In the genomic region with DNA sequence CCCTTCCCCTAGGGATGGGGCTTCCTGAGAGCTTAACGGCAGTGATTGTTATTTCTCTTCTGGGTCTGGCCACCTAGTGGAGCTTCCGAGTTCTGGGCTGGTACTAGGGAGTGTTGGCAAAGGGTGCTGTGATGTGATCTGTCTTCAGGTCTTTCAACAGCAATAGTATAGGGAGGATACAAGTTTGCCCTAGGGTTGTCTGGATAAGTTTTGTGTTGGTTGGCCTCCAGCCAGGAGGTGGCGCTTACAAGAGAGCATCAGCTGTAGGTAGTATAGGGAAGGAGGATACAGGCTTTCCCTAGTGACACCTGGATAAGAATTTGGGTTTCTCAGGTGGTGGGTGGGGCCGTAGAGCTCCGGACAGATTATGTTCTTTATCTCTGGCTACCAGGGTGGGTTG, we compare ENCODE assay signal across 9 cellular contexts. TPM values are rescaled to one million over a fixed set of nuclear protein-coding genes. Genes with fewer than 3 reads are reported as not detected.
DNase-seq lines count a peak whose midpoint lies in the region; ATAC-seq and TF ChIP-seq lines count a peak whose summit lies in the region.
"Had no signal": no experiment of that assay in that cellular context is flagged by ENCODE, and none has a peak within 500 bp of the region (broad histone marks: within the 10 kb centered on the region; RNA-seq: fewer than 3 reads in every experiment).

No MANE protein-coding gene starts in this region.

- CTCF ChIA-PET in OCI-LY7 (lab: Charles Lee; ENCODE audit: unreplicated experiment) = no interaction called here

- H3K4me1 ChIP-seq in OCI-LY7 (ENCODE audit: insufficient read depth, low read length, poor library complexity, severe bottlenecking) = no peaks in the 10 kb centered on the region
- H3K4me1 ChIP-seq: stomach had no signal

- H3K9me3 ChIP-seq in OCI-LY7 (ENCODE audit: low read length) = no peaks in the 10 kb centered on the region
- H3K9me3 ChIP-seq: stomach had no signal

- ATAC-seq in HG02798 (IDR thresholded peaks at IDR 0.05; ENCODE audit: poor library complexity, unreplicated experiment) = peak; percentile 69

- H3K36me3 ChIP-seq in OCI-LY7 (ENCODE audit: insufficient read depth, low read length) = no peaks in the 10 kb centered on the region
- H3K36me3 ChIP-seq: stomach had no signal

- H3K4me3 Mint-ChIP-seq in osteocyte (ENCODE audit: unreplicated experiment) = no peak overlapping the region

- DNase-seq in NCI-H748 (lab: John Stamatoyannopoulos, UW; ENCODE audit: unreplicated experiment) = peak; percentile 16
- DNase-seq in NCI-H748 treated with DMSO at 0.1 percent for 48 hours (lab: John Stamatoyannopoulos, UW) = no peak
- peak; percentile 17 for DNase-seq in OCI-LY7 (ENCODE audit: low spot score)
- no peak for DNase-seq in osteocyte (ENCODE audit: extremely low spot score, unreplicated experiment)
- no peak for DNase-seq in NOMO-1 treated with DMSO at 0.1 percent for 48 hours (lab: John Stamatoyannopoulos, UW; ENCODE audit: unreplicated experiment)
- no peak for DNase-seq in central memory CD4-positive, alpha-beta T cell
- no peak for DNase-seq in NCI-H2107 treated with DMSO at 0.1 percent for 48 hours (lab: John Stamatoyannopoulos, UW; ENCODE audit: unreplicated experiment)
- DNase-seq: stomach had no signal

- H3K36me3 Mint-ChIP-seq in osteocyte (ENCODE audit: unreplicated experiment) = peaks cover 8% of the 10 kb centered on the region

- no peak overlapping the region for H2AFZ ChIP-seq in OCI-LY7 (ENCODE audit: low read length)

- no peak overlapping the region for H3K4me3 ChIP-seq in OCI-LY7 (ENCODE audit: low read depth, low read length, poor library complexity, severe bottlenecking)
- H3K4me3 ChIP-seq: stomach had no signal

- H3K9me2 ChIP-seq in OCI-LY7 (ENCODE audit: insufficient read depth, low read length) = no peaks in the 10 kb centered on the region

- H3K4me1 Mint-ChIP-seq in osteocyte (ENCODE audit: unreplicated experiment) = peaks cover 8% of the 10 kb centered on the region

- no peak overlapping the region for H3K4me2 ChIP-seq in OCI-LY7 (ENCODE audit: low read length)

- no peak overlapping the region for H3K27ac ChIP-seq in OCI-LY7 (ENCODE audit: low read depth, low read length, poor library complexity, severe bottlenecking)

- peak overlapping the region; percentile 38 for H3K27ac Mint-ChIP-seq in osteocyte (ENCODE audit: unreplicated experiment)

- POLR2A ChIA-PET in OCI-LY7 (lab: Charles Lee) = no interaction called here

- H3K79me2 ChIP-seq in OCI-LY7 (ENCODE audit: insufficient read depth, low read depth, low read length) = no peaks in the 10 kb centered on the region

- peaks cover 27% of the 10 kb centered on the region for H3K27me3 Mint-ChIP-seq in osteocyte (ENCODE audit: unreplicated experiment)

- TF ChIP-seq CTCF in OCI-LY7 (conservative IDR thresholded peaks at IDR 0.05; ENCODE audit: low read length) = peak; percentile 71
- peak; percentile 9 for TF ChIP-seq CTCF in osteocyte (IDR thresholded peaks at IDR 0.05)

- no peaks in the 10 kb centered on the region for H4K20me1 ChIP-seq in OCI-LY7 (ENCODE audit: insufficient read depth, low read length)

- BruUV-seq in OCI-LY7 (replicated peaks; lab: Mats Ljungman, UMichigan) = no TSS peak

- intact Hi-C loops in OCI-LY7 (cut with micrococcal nuclease; ENCODE audit: unreplicated experiment) = no loop called here

- H3K9me3 Mint-ChIP-seq in osteocyte (ENCODE audit: unreplicated experiment) = peaks cover 8% of the 10 kb centered on the region

RNA-seq across cellular contexts. Expression of gene CPOX, which starts 19.2 kb away (rescaled TPM):
- 14.7 and 16.4 TPM in 2 replicates for total RNA-seq in OCI-LY7 (2014; rRNA removed; shearing (Covaris generic))
- total RNA-seq in OCI-LY7 (2022) (8.8 and 10.1 TPM in 2 replicates), osteocyte (17.4 and 19.3 TPM in 2 replicates)

Comparison
In these comparisons a context has a peak if more than half of its experiments do, and no peak if none do; other contexts are left out.
1. DNase-seq: peak in NCI-H748 (single experiment) and OCI-LY7 (single experiment); none in NCI-H748 treated with DMSO at 0.1 percent for 48 hours (single experiment), osteocyte (single experiment), NOMO-1 treated with DMSO at 0.1 percent for 48 hours (single experiment), central memory CD4-positive, alpha-beta T cell (single experiment) and NCI-H2107 treated with DMSO at 0.1 percent for 48 hours (single experiment).